In the genomic region with DNA sequence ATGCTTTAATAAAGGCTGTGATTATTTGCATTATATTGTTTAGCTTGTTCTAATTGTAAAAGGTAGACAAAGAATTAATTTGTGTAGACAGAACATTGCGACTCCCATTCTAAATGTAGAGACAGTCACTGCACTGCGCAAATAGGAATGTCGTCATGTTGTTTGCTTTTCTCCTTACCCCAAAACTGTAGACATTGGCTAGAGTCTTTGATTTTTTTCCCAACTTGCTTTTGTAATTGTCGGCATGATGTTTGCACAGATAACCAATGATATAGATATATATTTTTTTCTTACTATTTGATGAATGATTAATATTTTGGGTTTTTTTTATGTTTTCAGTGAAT, we compare ENCODE assay signal across 18 cellular contexts.
DNase-seq lines count a peak whose midpoint lies in the region; TF ChIP-seq lines count a peak whose summit lies in the region.
"Had no signal": no experiment of that assay in that cellular context is flagged by ENCODE, and none has a peak within 500 bp of the region (broad histone marks: within the 10 kb centered on the region; RNA-seq: fewer than 3 reads in every experiment).

No MANE protein-coding gene starts in this region.

- no peaks in the 10 kb centered on the region for H3K36me3 Mint-ChIP-seq in HFFc6 (ENCODE audit: low read depth)
- no peaks in the 10 kb centered on the region for H3K36me3 Mint-ChIP-seq in progenitor cell of endocrine pancreas (ENCODE audit: insufficient read depth)

- H3K4me3 Mint-ChIP-seq in HFFc6 = peak overlapping the region; percentile 75; the same call in 1 of the 2 replicates
- H3K4me3 Mint-ChIP-seq in progenitor cell of endocrine pancreas (ENCODE audit: low read depth) = peak overlapping the region; percentile 64
- H3K4me3 Mint-ChIP-seq: activated naive CD8-positive, alpha-beta T cell; activated T-helper 1 cell treated with anti-CD3 and anti-CD28 coated beads, Interleukin-12 subunit alpha, Interleukin-12 subunit beta, Interleukin-2, Interleukin-4 antibody, amounts not matched to agents 30 ng/mL and 10 ng/mL and 1 ng/mL, durations not matched to agents 14 hours and 24 hours and 36 hours; naive thymus-derived CD8-positive, alpha-beta T cell had no signal

- peaks cover 16% of the 10 kb centered on the region for H3K9me3 Mint-ChIP-seq in HFFc6
- H3K9me3 Mint-ChIP-seq in progenitor cell of endocrine pancreas (ENCODE audit: low read depth) = peaks cover 13% of the 10 kb centered on the region

- H3K27ac Mint-ChIP-seq in HFFc6 (no peak overlapping the region; the same call in 1 of the 2 replicates), progenitor cell of endocrine pancreas (peak overlapping the region; percentile 74)
- H3K27ac Mint-ChIP-seq: activated naive CD8-positive, alpha-beta T cell; activated T-helper 1 cell treated with anti-CD3 and anti-CD28 coated beads, Interleukin-12 subunit alpha, Interleukin-12 subunit beta, Interleukin-2, Interleukin-4 antibody, amounts not matched to agents 30 ng/mL and 10 ng/mL and 1 ng/mL, durations not matched to agents 14 hours and 24 hours and 36 hours; naive thymus-derived CD8-positive, alpha-beta T cell had no signal

- DNase-seq in HFFc6 (no peak), astrocyte of the spinal cord (ENCODE audit: low read depth, low spot score) (no peak), right atrium auricular region (ENCODE audit: low spot score) (no peak), progenitor cell of endocrine pancreas (ENCODE audit: low spot score, unreplicated experiment) (no peak), UCSD-AML1 (lab: John Stamatoyannopoulos, UW; ENCODE audit: unreplicated experiment) (no peak), H4 (ENCODE audit: low spot score) (no peak), HCEC 1CT (no peak)
- no peak for DNase-seq in activated CD4-positive, alpha-beta T cell treated with anti-CD3 and anti-CD28 coated beads, Interleukin-2, amount 50 U/mL, for 48 hours
- DNase-seq: activated CD4-positive, alpha-beta T cell treated with anti-CD3 and anti-CD28 coated beads for 1 hour; DMS79 treated with DMSO at 0.1 percent for 48 hours; KG1; naive thymus-derived CD8-positive, alpha-beta T cell; NCI-H1930; NCI-H510A treated with DMSO at 0.1 percent for 48 hours; stimulated activated CD4-positive, alpha-beta T cell treated with anti-CD3 and anti-CD28 coated beads, Interleukin-12 subunit alpha, Interleukin-12 subunit beta, amount 100 ng/mL, for 4 hours; T1000 had no signal

- H3K4me3 ChIP-seq in astrocyte of the spinal cord (ENCODE audit: low read depth, low read length) (peak overlapping the region; percentile 36), right atrium auricular region (peak overlapping the region; percentile 30 to 33)

- H3K4me1 Mint-ChIP-seq in HFFc6 (ENCODE audit: low read depth) = peaks cover 34% of the 10 kb centered on the region
- peaks cover 14% of the 10 kb centered on the region for H3K4me1 Mint-ChIP-seq in progenitor cell of endocrine pancreas (ENCODE audit: low read depth)
- H3K4me1 Mint-ChIP-seq: naive thymus-derived CD8-positive, alpha-beta T cell had no signal

- no peaks in the 10 kb centered on the region for H3K27me3 ChIP-seq in right atrium auricular region

- no peaks in the 10 kb centered on the region for H3K9me3 ChIP-seq in right atrium auricular region

- in situ Hi-C loops in astrocyte of the spinal cord (cut with HindIII; ENCODE audit: low sequenced_read_pairs) = no loop called here

- H3K4me1 ChIP-seq in right atrium auricular region = no peaks in the 10 kb centered on the region

- H3K27ac ChIP-seq in right atrium auricular region = peak overlapping the region in 1 of 2 donors; percentile 72

- no peaks in the 10 kb centered on the region for H3K36me3 ChIP-seq in right atrium auricular region

- H3K27me3 Mint-ChIP-seq in HFFc6 (ENCODE audit: insufficient read depth) (no peaks in the 10 kb centered on the region; the same call in 1 of the 2 replicates), progenitor cell of endocrine pancreas (peaks cover 2% of the 10 kb centered on the region)

- no peak for TF ChIP-seq CTCF in HFFc6 (IDR thresholded peaks at IDR 0.05)
- TF ChIP-seq CTCF in astrocyte of the spinal cord (IDR thresholded peaks at IDR 0.05; ENCODE audit: low read depth, low read length) = no peak
- TF ChIP-seq CTCF in right atrium auricular region (IDR thresholded peaks at IDR 0.05) = no peak
- TF ChIP-seq CTCF in progenitor cell of endocrine pancreas (IDR thresholded peaks at IDR 0.05; ENCODE audit: unreplicated experiment) = no peak
